In the genomic region with DNA sequence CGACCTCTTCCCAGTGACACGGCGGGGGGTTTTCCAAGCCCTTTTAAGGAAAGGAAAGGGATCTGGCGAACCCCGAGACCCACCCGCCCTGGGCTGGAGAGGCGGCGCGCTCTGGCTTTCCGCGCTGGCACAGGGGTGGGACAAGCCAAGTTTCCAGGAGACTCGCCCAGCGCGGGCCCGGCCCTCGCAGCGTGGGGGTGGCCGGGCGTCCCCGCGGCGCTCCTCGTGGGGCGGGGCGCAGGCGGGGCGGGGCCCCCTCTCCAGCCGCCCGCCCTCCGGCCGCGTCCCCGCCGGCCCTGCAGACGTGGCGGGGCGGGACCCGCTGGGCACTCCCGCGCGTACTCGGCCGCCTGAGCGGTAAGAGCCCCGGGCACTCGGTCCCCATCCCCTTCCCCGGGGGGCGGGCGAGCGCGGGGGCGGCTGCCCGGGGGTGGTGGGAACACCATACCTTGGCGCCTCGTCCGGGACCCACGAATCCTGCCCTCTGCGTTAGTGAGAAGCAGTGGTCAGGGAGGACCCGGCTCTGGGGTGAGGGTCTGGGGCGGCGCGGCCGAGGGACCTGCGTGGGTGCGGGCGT, we compare ENCODE assay signal across 1 cellular context.
TF ChIP-seq lines count a peak whose summit lies in the region.

TSS of gene FAM114A1 (plus strand) at position 329 of the 577 bp plus-strand sequence. CDS start 10,273 bp downstream, outside the sequence.

TF ChIP-seq in K562, 482 proteins besides CTCF, POLR2A, EP300 and RAD21 (continued from another document and continues in another):
- TF ChIP-seq E2F6 (IDR thresholded peaks at IDR 0.05; ENCODE audit: borderline replicate concordance in 1 of 2, extremely low read depth in 1 of 2, insufficient read depth in 1 of 2, insufficient read length in 1 of 2, low read depth in 1 of 2, low read length in 1 of 2, poor library complexity in 1 of 2, severe bottlenecking in 1 of 2) (peak; percentile 13 to 73), ZNF830 (CRISPR knock-in tag; IDR thresholded peaks at IDR 0.05) (no peak), DACH1 (IDR thresholded peaks at IDR 0.05; ENCODE audit: partially characterized antibody) (no peak), EGR1 (conservative IDR thresholded peaks at IDR 0.05) (peak; percentile 79; the same call in 1 of the 2 replicates), ZFP30 (CRISPR knock-in tag; IDR thresholded peaks at IDR 0.05; ENCODE audit: borderline replicate concordance) (no peak), CBX8 (IDR thresholded peaks at IDR 0.05; ENCODE audit: borderline replicate concordance, extremely low read depth, low read depth, low read length, poor library complexity, severe bottlenecking) (no peak), ZFX (CRISPR knock-in tag; IDR thresholded peaks at IDR 0.05) (peak; percentile 63), VEZF1 (CRISPR knock-in tag; IDR thresholded peaks at IDR 0.05) (peak; percentile 93), ZNF239 (CRISPR knock-in tag; IDR thresholded peaks at IDR 0.05) (no peak), HEY1 (CRISPR knock-in tag; IDR thresholded peaks at IDR 0.05; ENCODE audit: borderline replicate concordance) (no peak), HNRNPL (IDR thresholded peaks at IDR 0.05; ENCODE audit: low read depth, low read length) (0 out of 2 replicates have a peak, but pooled peaks have one; percentile 14), BCL6 (CRISPR knock-in tag; IDR thresholded peaks at IDR 0.05) (no peak), MAZ (CRISPR knock-in tag; conservative IDR thresholded peaks at IDR 0.05 in 1 of 2, IDR thresholded peaks at IDR 0.05 in 1 of 2) (peak in 1 of 2 experiments; percentile 7; a peak in 1 of 4 replicates), TAF1 (IDR thresholded peaks at IDR 0.05; ENCODE audit: control insufficient read depth, extremely low read depth, insufficient read depth, low read length, severe bottlenecking) (peak; percentile 51), NRF1 (conservative IDR thresholded peaks at IDR 0.05 in 1 of 2, IDR thresholded peaks at IDR 0.05 in 1 of 2) (peak in 1 of 2 experiments; percentile 48; a peak in 2 of 4 replicates), CTCFL (IDR thresholded peaks at IDR 0.05; ENCODE audit: borderline replicate concordance, insufficient read depth, low read depth, low read length, poor library complexity, severe bottlenecking) (no peak), SUPT5H (IDR thresholded peaks at IDR 0.05) (peak; percentile 53; the same call in 1 of the 2 replicates), SMARCA5 (IDR thresholded peaks at IDR 0.05) (no peak), SRF (CRISPR knock-in tag; IDR thresholded peaks at IDR 0.05) (0 out of 4 replicates have a peak, but pooled peaks of 1 of the 2 experiments have one; percentile 50), ZNF766 (CRISPR knock-in tag; conservative IDR thresholded peaks at IDR 0.05) (no peak), BDP1 (IDR thresholded peaks at IDR 0.05; ENCODE audit: insufficient read depth, insufficient read length) (no peak), ID3 (CRISPR knock-in tag; IDR thresholded peaks at IDR 0.05) (no peak), ID3 (tag; IDR thresholded peaks at IDR 0.05) (no peak), ZNF444 (CRISPR knock-in tag; IDR thresholded peaks at IDR 0.05) (no peak), ZNF384 (IDR thresholded peaks at IDR 0.05; ENCODE audit: low read depth, low read length) (no peak), MITF (IDR thresholded peaks at IDR 0.05) (no peak)
- TF ChIP-seq, protein P1, sequence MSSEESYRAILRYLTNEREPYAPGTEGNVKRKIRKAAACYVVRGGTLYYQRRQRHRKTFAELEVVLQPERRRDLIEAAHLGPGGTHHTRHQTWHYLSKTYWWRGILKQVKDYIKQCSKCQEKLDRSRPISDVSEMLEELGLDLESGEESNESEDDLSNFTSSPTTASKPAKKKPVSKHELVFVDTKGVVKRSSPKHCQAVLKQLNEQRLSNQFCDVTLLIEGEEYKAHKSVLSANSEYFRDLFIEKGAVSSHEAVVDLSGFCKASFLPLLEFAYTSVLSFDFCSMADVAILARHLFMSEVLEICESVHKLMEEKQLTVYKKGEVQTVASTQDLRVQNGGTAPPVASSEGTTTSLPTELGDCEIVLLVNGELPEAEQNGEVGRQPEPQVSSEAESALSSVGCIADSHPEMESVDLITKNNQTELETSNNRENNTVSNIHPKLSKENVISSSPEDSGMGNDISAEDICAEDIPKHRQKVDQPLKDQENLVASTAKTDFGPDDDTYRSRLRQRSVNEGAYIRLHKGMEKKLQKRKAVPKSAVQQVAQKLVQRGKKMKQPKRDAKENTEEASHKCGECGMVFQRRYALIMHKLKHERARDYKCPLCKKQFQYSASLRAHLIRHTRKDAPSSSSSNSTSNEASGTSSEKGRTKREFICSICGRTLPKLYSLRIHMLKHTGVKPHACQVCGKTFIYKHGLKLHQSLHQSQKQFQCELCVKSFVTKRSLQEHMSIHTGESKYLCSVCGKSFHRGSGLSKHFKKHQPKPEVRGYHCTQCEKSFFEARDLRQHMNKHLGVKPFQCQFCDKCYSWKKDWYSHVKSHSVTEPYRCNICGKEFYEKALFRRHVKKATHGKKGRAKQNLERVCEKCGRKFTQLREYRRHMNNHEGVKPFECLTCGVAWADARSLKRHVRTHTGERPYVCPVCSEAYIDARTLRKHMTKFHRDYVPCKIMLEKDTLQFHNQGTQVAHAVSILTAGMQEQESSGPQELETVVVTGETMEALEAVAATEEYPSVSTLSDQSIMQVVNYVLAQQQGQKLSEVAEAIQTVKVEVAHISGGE (CRISPR knock-in tag; IDR thresholded peaks at IDR 0.05) = no peak
- TF ChIP-seq, protein P2, sequence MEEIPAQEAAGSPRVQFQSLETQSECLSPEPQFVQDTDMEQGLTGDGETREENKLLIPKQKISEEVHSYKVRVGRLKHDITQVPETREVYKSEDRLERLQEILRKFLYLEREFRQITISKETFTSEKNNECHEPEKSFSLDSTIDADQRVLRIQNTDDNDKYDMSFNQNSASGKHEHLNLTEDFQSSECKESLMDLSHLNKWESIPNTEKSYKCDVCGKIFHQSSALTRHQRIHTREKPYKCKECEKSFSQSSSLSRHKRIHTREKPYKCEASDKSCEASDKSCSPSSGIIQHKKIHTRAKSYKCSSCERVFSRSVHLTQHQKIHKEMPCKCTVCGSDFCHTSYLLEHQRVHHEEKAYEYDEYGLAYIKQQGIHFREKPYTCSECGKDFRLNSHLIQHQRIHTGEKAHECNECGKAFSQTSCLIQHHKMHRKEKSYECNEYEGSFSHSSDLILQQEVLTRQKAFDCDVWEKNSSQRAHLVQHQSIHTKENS (CRISPR knock-in tag; IDR thresholded peaks at IDR 0.05) = no peak
- TF ChIP-seq, protein P3, sequence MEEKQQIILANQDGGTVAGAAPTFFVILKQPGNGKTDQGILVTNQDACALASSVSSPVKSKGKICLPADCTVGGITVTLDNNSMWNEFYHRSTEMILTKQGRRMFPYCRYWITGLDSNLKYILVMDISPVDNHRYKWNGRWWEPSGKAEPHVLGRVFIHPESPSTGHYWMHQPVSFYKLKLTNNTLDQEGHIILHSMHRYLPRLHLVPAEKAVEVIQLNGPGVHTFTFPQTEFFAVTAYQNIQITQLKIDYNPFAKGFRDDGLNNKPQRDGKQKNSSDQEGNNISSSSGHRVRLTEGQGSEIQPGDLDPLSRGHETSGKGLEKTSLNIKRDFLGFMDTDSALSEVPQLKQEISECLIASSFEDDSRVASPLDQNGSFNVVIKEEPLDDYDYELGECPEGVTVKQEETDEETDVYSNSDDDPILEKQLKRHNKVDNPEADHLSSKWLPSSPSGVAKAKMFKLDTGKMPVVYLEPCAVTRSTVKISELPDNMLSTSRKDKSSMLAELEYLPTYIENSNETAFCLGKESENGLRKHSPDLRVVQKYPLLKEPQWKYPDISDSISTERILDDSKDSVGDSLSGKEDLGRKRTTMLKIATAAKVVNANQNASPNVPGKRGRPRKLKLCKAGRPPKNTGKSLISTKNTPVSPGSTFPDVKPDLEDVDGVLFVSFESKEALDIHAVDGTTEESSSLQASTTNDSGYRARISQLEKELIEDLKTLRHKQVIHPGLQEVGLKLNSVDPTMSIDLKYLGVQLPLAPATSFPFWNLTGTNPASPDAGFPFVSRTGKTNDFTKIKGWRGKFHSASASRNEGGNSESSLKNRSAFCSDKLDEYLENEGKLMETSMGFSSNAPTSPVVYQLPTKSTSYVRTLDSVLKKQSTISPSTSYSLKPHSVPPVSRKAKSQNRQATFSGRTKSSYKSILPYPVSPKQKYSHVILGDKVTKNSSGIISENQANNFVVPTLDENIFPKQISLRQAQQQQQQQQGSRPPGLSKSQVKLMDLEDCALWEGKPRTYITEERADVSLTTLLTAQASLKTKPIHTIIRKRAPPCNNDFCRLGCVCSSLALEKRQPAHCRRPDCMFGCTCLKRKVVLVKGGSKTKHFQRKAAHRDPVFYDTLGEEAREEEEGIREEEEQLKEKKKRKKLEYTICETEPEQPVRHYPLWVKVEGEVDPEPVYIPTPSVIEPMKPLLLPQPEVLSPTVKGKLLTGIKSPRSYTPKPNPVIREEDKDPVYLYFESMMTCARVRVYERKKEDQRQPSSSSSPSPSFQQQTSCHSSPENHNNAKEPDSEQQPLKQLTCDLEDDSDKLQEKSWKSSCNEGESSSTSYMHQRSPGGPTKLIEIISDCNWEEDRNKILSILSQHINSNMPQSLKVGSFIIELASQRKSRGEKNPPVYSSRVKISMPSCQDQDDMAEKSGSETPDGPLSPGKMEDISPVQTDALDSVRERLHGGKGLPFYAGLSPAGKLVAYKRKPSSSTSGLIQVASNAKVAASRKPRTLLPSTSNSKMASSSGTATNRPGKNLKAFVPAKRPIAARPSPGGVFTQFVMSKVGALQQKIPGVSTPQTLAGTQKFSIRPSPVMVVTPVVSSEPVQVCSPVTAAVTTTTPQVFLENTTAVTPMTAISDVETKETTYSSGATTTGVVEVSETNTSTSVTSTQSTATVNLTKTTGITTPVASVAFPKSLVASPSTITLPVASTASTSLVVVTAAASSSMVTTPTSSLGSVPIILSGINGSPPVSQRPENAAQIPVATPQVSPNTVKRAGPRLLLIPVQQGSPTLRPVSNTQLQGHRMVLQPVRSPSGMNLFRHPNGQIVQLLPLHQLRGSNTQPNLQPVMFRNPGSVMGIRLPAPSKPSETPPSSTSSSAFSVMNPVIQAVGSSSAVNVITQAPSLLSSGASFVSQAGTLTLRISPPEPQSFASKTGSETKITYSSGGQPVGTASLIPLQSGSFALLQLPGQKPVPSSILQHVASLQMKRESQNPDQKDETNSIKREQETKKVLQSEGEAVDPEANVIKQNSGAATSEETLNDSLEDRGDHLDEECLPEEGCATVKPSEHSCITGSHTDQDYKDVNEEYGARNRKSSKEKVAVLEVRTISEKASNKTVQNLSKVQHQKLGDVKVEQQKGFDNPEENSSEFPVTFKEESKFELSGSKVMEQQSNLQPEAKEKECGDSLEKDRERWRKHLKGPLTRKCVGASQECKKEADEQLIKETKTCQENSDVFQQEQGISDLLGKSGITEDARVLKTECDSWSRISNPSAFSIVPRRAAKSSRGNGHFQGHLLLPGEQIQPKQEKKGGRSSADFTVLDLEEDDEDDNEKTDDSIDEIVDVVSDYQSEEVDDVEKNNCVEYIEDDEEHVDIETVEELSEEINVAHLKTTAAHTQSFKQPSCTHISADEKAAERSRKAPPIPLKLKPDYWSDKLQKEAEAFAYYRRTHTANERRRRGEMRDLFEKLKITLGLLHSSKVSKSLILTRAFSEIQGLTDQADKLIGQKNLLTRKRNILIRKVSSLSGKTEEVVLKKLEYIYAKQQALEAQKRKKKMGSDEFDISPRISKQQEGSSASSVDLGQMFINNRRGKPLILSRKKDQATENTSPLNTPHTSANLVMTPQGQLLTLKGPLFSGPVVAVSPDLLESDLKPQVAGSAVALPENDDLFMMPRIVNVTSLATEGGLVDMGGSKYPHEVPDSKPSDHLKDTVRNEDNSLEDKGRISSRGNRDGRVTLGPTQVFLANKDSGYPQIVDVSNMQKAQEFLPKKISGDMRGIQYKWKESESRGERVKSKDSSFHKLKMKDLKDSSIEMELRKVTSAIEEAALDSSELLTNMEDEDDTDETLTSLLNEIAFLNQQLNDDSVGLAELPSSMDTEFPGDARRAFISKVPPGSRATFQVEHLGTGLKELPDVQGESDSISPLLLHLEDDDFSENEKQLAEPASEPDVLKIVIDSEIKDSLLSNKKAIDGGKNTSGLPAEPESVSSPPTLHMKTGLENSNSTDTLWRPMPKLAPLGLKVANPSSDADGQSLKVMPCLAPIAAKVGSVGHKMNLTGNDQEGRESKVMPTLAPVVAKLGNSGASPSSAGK (IDR thresholded peaks at IDR 0.05) = no peak
